ENCODE assay signal across 1 cellular context in the genomic region with DNA sequence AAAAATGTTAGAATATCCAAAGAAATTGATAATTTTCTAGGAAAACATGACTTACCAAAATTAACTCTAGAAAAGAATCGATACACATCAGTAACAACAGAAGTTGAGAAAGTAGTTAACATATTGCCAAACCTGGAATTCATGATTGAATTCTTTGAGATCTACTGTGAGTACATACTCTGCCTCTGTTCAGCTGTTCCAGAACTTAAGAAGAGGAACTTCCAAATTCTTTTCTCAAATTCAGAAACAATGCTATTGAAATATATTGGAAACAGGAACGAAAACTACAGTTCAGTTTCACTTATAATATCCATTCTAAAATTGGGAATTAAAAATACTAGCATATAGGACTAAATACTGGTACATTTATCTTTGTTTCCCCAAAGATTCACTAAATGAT.
TF ChIP-seq lines count a peak whose summit lies in the region.

No MANE protein-coding gene starts in this region.

TF ChIP-seq in WTC11, 78 proteins besides CTCF, POLR2A, EP300 and RAD21 (continued from another document):
- TF ChIP-seq, protein P1, sequence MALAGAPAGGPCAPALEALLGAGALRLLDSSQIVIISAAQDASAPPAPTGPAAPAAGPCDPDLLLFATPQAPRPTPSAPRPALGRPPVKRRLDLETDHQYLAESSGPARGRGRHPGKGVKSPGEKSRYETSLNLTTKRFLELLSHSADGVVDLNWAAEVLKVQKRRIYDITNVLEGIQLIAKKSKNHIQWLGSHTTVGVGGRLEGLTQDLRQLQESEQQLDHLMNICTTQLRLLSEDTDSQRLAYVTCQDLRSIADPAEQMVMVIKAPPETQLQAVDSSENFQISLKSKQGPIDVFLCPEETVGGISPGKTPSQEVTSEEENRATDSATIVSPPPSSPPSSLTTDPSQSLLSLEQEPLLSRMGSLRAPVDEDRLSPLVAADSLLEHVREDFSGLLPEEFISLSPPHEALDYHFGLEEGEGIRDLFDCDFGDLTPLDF (CRISPR knock-in tag; IDR thresholded peaks at IDR 0.05), result no peak
- TF ChIP-seq ZNF423 (CRISPR knock-in tag; IDR thresholded peaks at IDR 0.05) (no peak), ZNF317 (CRISPR knock-in tag; IDR thresholded peaks at IDR 0.05; ENCODE audit: borderline replicate concordance, low read depth) (no peak)
